In genomic region chr6:100001915-100002388, GRCh38 we compare ENCODE assay signal across 8 cellular contexts. TPM values are rescaled to one million over a fixed set of nuclear protein-coding genes. Genes with fewer than 3 reads are reported as not detected.
DNase-seq lines count a peak whose midpoint lies in the region; ATAC-seq, FAIRE-seq and TF ChIP-seq lines count a peak whose summit lies in the region.

No MANE protein-coding gene starts in this region.

- no peaks in the 10 kb centered on the region for H3K9me3 ChIP-seq in SU-DHL-6 (ENCODE audit: insufficient read depth, low read length)

- H3K79me2 ChIP-seq in SU-DHL-6 (ENCODE audit: insufficient read depth, low read length): no peaks in the 10 kb centered on the region

- H3K27me3 ChIP-seq in SU-DHL-6 (ENCODE audit: low read length): no peaks in the 10 kb centered on the region

- H3K27ac ChIP-seq in SU-DHL-6 (ENCODE audit: low read depth, low read length): no peak overlapping the region

- H3K4me3 ChIP-seq in AG09309 (ENCODE audit: control insufficient read depth, low read depth, low read length) (no peak overlapping the region), SU-DHL-6 (ENCODE audit: insufficient read depth, low read length, poor library complexity, severe bottlenecking) (no peak overlapping the region), cardiac fibroblast (replicated peaks in 1 of 2; ENCODE audit: low read depth in 2 of 2, low read length in 2 of 2) (no peak overlapping the region)

- intact Hi-C loops in left colon (cut with DNase I, micrococcal nuclease): no loop called here

- H3F3A ChIP-seq in SU-DHL-6 (ENCODE audit: insufficient read depth): no peaks in the 10 kb centered on the region

- TF ChIP-seq CTCF in AG09309 (IDR thresholded peaks at IDR 0.05; ENCODE audit: control insufficient read depth, insufficient read depth, low read depth, low read length, missing control alignments) (peak; percentile 93), SU-DHL-6 (IDR thresholded peaks at IDR 0.05; ENCODE audit: insufficient read depth, low read length, poor library complexity, severe bottlenecking) (peak; percentile 77), cardiac fibroblast (IDR thresholded peaks at IDR 0.05; ENCODE audit: low read depth, low read length) (peak; percentile 91)

- no peaks in the 10 kb centered on the region for H3K9me2 ChIP-seq in SU-DHL-6 (replicated peaks; ENCODE audit: insufficient read depth, low read length)

- ATAC-seq in HG02870 (IDR thresholded peaks at IDR 0.05; ENCODE audit: unreplicated experiment) (peak; percentile 86), left colon (peak; percentile 49)

- H2AFZ ChIP-seq in SU-DHL-6 (ENCODE audit: low read depth, low read length, severe bottlenecking): no peak overlapping the region

- no peaks in the 10 kb centered on the region for H4K20me1 ChIP-seq in SU-DHL-6 (ENCODE audit: low read depth, low read length)

- no peak overlapping the region for H3K9ac ChIP-seq in SU-DHL-6 (ENCODE audit: low read length)

- H3K4me2 ChIP-seq in SU-DHL-6 (ENCODE audit: low read depth, low read length, poor library complexity, severe bottlenecking): no peak overlapping the region

- H3K36me3 ChIP-seq in SU-DHL-6 (ENCODE audit: low read length): no peaks in the 10 kb centered on the region

- FAIRE-seq in GM18507 (lab: Jason Lieb, UNC): peak; percentile 75

- peak; percentile 35 for DNase-seq in AG09309 (ENCODE audit: low read depth)
- peak; percentile 15 for DNase-seq in GM18507 (ENCODE audit: extremely low spot score, insufficient read length, low read depth)
- DNase-seq in NCI-H1105 treated with DMSO at 0.1 percent for 48 hours (lab: John Stamatoyannopoulos, UW): peak; percentile 70
- peak; percentile 70 to 71 for DNase-seq in cardiac fibroblast (ENCODE audit: low read depth in 2 of 2)
- DNase-seq in left colon: peak; percentile 18 to 25
- DNase-seq in stimulated activated CD4-positive, alpha-beta T cell treated with anti-CD3 and anti-CD28 coated beads, TNF-alpha, amount 100 ng/mL, for 24 hours (ENCODE audit: low read depth in 3 of 3): peak in 2 of 3 experiments; percentile 8 to 25

RNA-seq across cellular contexts. Expression of gene MCHR2, which starts 7.9 kb away (rescaled TPM):
- not detected for total RNA-seq in left colon

Comparison
In these comparisons a context has a peak if more than half of its experiments do, and no peak if none do; other contexts are left out.
1. DNase-seq: peak in every context shown above with its lines; median percentile 70 in cardiac fibroblast; 70 in NCI-H1105 treated with DMSO at 0.1 percent for 48 hours; 35 in AG09309; 22 in left colon; 16 in stimulated activated CD4-positive, alpha-beta T cell treated with anti-CD3 and anti-CD28 coated beads, TNF-alpha, amount 100 ng/mL, for 24 hours; 15 in GM18507.